ENCODE assay signal across 17 cellular contexts in the genomic region with DNA sequence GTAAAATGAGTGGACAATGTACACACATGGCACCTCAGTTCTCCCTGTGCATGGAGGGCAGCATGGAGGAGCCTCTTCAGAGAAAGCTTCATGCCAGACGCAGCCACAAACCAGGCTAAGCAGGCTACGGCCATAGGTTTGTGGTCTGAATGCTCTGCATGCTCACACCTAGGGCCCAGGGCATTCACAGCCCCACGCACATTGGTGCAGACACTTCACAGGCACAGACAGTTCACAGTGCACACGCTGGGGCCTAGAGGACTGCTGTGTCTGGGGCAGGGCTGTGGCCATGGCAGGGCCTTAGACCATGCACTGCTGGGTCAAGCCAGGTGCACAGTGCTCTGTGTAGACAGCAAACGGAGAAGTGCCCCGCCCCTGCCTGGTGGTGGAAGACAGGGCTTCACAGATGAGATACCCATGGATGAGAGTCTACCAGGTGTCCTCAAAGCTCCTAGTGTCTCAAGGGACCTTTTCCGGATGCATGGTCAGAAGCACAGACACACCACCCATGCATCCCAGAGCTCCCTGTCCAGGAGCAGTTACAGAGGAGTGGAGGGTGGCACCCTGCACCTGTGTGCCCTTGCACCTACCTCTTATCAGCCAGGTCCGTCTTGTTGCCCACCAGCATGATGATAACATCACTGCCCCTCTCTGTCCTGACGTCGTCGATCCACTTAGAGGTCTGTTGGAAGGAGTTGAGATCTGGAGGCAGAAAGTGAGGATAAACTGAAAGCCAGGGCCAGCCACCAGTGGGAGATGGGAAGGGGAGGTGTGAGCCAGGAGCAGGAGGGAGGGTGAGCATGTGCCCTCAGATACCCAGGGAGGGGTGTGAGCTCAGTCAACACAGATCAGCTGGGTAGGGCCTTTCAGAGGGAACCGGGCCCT.
"Had no signal": no experiment of that assay in that cellular context is flagged by ENCODE, and none has a peak within 500 bp of the region (broad histone marks: within the 10 kb centered on the region; RNA-seq: fewer than 3 reads in every experiment).

No MANE protein-coding gene starts in this region.

- H3K4me3 Mint-ChIP-seq: dendritic cell treated with granulocyte-macrophage colony-stimulating factor and Interleukin-4, amounts not matched to agents 40 ng/mL and 50 ng/mL, for 4 days; naive thymus-derived CD4-positive, alpha-beta T cell; neural crest cell had no signal

- ATAC-seq: foreskin keratinocyte; naive thymus-derived CD4-positive, alpha-beta T cell; pancreas; right cardiac atrium had no signal

- H3K4me1 ChIP-seq: foreskin keratinocyte, pancreas, upper lobe of left lung, vagina had no signal

- H3K4me1 Mint-ChIP-seq: naive thymus-derived CD4-positive, alpha-beta T cell; neural crest cell had no signal

- H3K9me3 ChIP-seq: pancreas, upper lobe of left lung, vagina had no signal

- FAIRE-seq: endothelial cell of umbilical vein, pancreas, small intestine had no signal

- H3K36me3 Mint-ChIP-seq: naive thymus-derived CD4-positive, alpha-beta T cell had no signal

- H3K27me3 ChIP-seq: foreskin keratinocyte, pancreas, upper lobe of left lung, vagina had no signal

- H3K27me3 Mint-ChIP-seq: dendritic cell treated with granulocyte-macrophage colony-stimulating factor and Interleukin-4, amounts not matched to agents 40 ng/mL and 50 ng/mL, for 4 days had no signal

- H3K9me3 Mint-ChIP-seq: dendritic cell treated with granulocyte-macrophage colony-stimulating factor and Interleukin-4, amounts not matched to agents 40 ng/mL and 50 ng/mL, for 4 days; neural crest cell had no signal

- H3K36me3 ChIP-seq: pancreas, upper lobe of left lung, vagina had no signal

- DNase-seq: erythroblast; foreskin keratinocyte; hippocampal formation; kidney glomerular epithelial cell; mesendoderm; pancreas; right cardiac atrium; small intestine; stimulated activated CD4-positive, alpha-beta T cell treated with anti-CD3 and anti-CD28 coated beads, Interleukin-12 subunit alpha, Interleukin-12 subunit beta, amount 100 ng/mL, for 4 hours; stimulated activated naive CD4-positive, alpha-beta T cell treated with Interleukin-2 at 50 U/mL for 16 hours; upper lobe of left lung had no signal

- H3K27ac ChIP-seq: foreskin keratinocyte, pancreas, upper lobe of left lung, vagina had no signal

- H3K27ac Mint-ChIP-seq: dendritic cell treated with granulocyte-macrophage colony-stimulating factor and Interleukin-4, amounts not matched to agents 40 ng/mL and 50 ng/mL, for 4 days; progenitor cell of endocrine pancreas had no signal

- H3K4me3 ChIP-seq: pancreas, upper lobe of left lung, vagina had no signal
